ENCODE assay signal across 17 cellular contexts in genomic region chr4:160373911-160374310, GRCh38.
DNase-seq lines count a peak whose midpoint lies in the region; ATAC-seq and TF ChIP-seq lines count a peak whose summit lies in the region.
"Had no signal": no experiment of that assay in that cellular context is flagged by ENCODE, and none has a peak within 500 bp of the region (broad histone marks: within the 10 kb centered on the region; RNA-seq: fewer than 3 reads in every experiment).

No MANE protein-coding gene starts in this region.

- H3K36me3 ChIP-seq in PC-3 (ENCODE audit: low read depth, low read length): no peaks in the 10 kb centered on the region
- H3K36me3 ChIP-seq: BLaER1 treated with 17β-estradiol and CSF1 and Interleukin-3, amounts not matched to agents 10 nM and 100 nM; HAP-1 had no signal

- no peak overlapping the region for H3K4me2 ChIP-seq in PC-3 (ENCODE audit: low read length)
- H3K4me2 ChIP-seq: BLaER1 treated with 17β-estradiol and CSF1 and Interleukin-3, amounts not matched to agents 10 nM and 100 nM had no signal

- no peaks in the 10 kb centered on the region for H3K27me3 ChIP-seq in PC-3 (ENCODE audit: low read length)
- H3K27me3 ChIP-seq: BLaER1 treated with 17β-estradiol and CSF1 and Interleukin-3, amounts not matched to agents 10 nM and 100 nM had no signal

- no peak for ATAC-seq in PC-3
- ATAC-seq in activated naive CD8-positive, alpha-beta T cell treated with anti-CD3 and anti-CD28 coated beads, Interleukin-2, amount 50 U/mL, for 24 hours: no peak
- ATAC-seq: CD8-positive, alpha-beta T cell; GM12878; HepG2 had no signal

- no peak overlapping the region for H3K27ac Mint-ChIP-seq in activated naive CD8-positive, alpha-beta T cell treated with anti-CD3 and anti-CD28 coated beads, Interleukin-2, amount 50 U/mL, for 24 hours
- H3K27ac Mint-ChIP-seq: B cell; CD8-positive, alpha-beta T cell had no signal

- no peaks in the 10 kb centered on the region for H3K9me3 ChIP-seq in PC-3 (ENCODE audit: low read length)
- H3K9me3 ChIP-seq: BLaER1 treated with 17β-estradiol and CSF1 and Interleukin-3, amounts not matched to agents 10 nM and 100 nM; HAP-1 had no signal

- CTCF ChIA-PET in PC-3 (lab: Charles Lee): no interaction called here

- H3K4me3 Mint-ChIP-seq in activated naive CD8-positive, alpha-beta T cell treated with anti-CD3 and anti-CD28 coated beads, Interleukin-2, amount 50 U/mL, for 24 hours: no peak overlapping the region
- H3K4me3 Mint-ChIP-seq: B cell; CD8-positive, alpha-beta T cell had no signal

- no peaks in the 10 kb centered on the region for H3K4me1 Mint-ChIP-seq in activated naive CD8-positive, alpha-beta T cell treated with anti-CD3 and anti-CD28 coated beads, Interleukin-2, amount 50 U/mL, for 24 hours
- H3K4me1 Mint-ChIP-seq: B cell had no signal

- H3K79me2 ChIP-seq in PC-3 (ENCODE audit: low read length): no peaks in the 10 kb centered on the region

- no peak overlapping the region for H2AFZ ChIP-seq in PC-3 (ENCODE audit: low read length)
- H2AFZ ChIP-seq: GM23248 had no signal

- peak; percentile 48 for DNase-seq in ELR (ENCODE audit: low read depth)
- peak; percentile 6 for DNase-seq in HPDE6-E6E7 (ENCODE audit: extremely low spot score)
- DNase-seq in PC-3: peak; percentile 28
- peak; percentile 76 for DNase-seq in epithelial cell of esophagus (ENCODE audit: low read depth)
- DNase-seq in activated naive CD8-positive, alpha-beta T cell treated with anti-CD3 and anti-CD28 coated beads, Interleukin-2, amount 50 U/mL, for 24 hours: no peak
- DNase-seq in SKM-1 treated with dmso at 0.1 percent for 144 hours (lab: John Stamatoyannopoulos, UW; ENCODE audit: unreplicated experiment): no peak
- no peak for DNase-seq in SIG-M5 (lab: John Stamatoyannopoulos, UW)
- DNase-seq: Calu3; CD8-positive, alpha-beta T cell; DMS79 treated with DMSO at 0.1 percent for 48 hours; GM23248 had no signal

- H3K4me1 ChIP-seq in PC-3 (ENCODE audit: insufficient read depth, low read length): peaks cover 10% of the 10 kb centered on the region
- H3K4me1 ChIP-seq: BLaER1 treated with 17β-estradiol and CSF1 and Interleukin-3, amounts not matched to agents 10 nM and 100 nM; HAP-1 had no signal

- intact Hi-C loops in PC-3 (cut with micrococcal nuclease): no loop called here

- no peaks in the 10 kb centered on the region for H3K9me2 ChIP-seq in PC-3 (replicated peaks; ENCODE audit: low read length)

- H3K27ac ChIP-seq in PC-3 (ENCODE audit: low read length): no peak overlapping the region
- H3K27ac ChIP-seq: BLaER1 treated with 17β-estradiol and CSF1 and Interleukin-3, amounts not matched to agents 10 nM and 100 nM; GM23248; HL-60 had no signal

- H3K36me3 Mint-ChIP-seq in activated naive CD8-positive, alpha-beta T cell treated with anti-CD3 and anti-CD28 coated beads, Interleukin-2, amount 50 U/mL, for 24 hours (ENCODE audit: low read depth): no peaks in the 10 kb centered on the region
- H3K36me3 Mint-ChIP-seq: CD8-positive, alpha-beta T cell had no signal

- no peak overlapping the region for H3K9ac ChIP-seq in PC-3 (ENCODE audit: low read length)
- H3K9ac ChIP-seq: BLaER1 treated with 17β-estradiol and CSF1 and Interleukin-3, amounts not matched to agents 10 nM and 100 nM; GM23248 had no signal

- TF ChIP-seq CTCF in PC-3 (conservative IDR thresholded peaks at IDR 0.05; ENCODE audit: low read depth, low read length) (no peak), epithelial cell of esophagus (IDR thresholded peaks at IDR 0.05; ENCODE audit: insufficient read depth, low read depth, low read length, missing control alignments) (no peak)

- H3K4me3 ChIP-seq in PC-3 (ENCODE audit: low read length): no peak overlapping the region
- no peak overlapping the region for H3K4me3 ChIP-seq in epithelial cell of esophagus (ENCODE audit: low read length)
- H3K4me3 ChIP-seq: BLaER1 treated with 17β-estradiol and CSF1 and Interleukin-3, amounts not matched to agents 10 nM and 100 nM; GM12878; GM23248; HAP-1 had no signal

- H4K20me1 ChIP-seq in PC-3 (ENCODE audit: low read length): no peaks in the 10 kb centered on the region
- H4K20me1 ChIP-seq: BLaER1 treated with 17β-estradiol and CSF1 and Interleukin-3, amounts not matched to agents 10 nM and 100 nM had no signal

- peaks cover 8% of the 10 kb centered on the region for H3K9me3 Mint-ChIP-seq in activated naive CD8-positive, alpha-beta T cell treated with anti-CD3 and anti-CD28 coated beads, Interleukin-2, amount 50 U/mL, for 24 hours

- no peaks in the 10 kb centered on the region for H3K27me3 Mint-ChIP-seq in activated naive CD8-positive, alpha-beta T cell treated with anti-CD3 and anti-CD28 coated beads, Interleukin-2, amount 50 U/mL, for 24 hours
- H3K27me3 Mint-ChIP-seq: B cell had no signal

- POLR2A ChIA-PET in PC-3 (lab: Charles Lee; ENCODE audit: unreplicated experiment): no interaction called here

- no peaks in the 10 kb centered on the region for H3F3A ChIP-seq in PC-3 (ENCODE audit: low read length, unreplicated experiment)

- no TSS peak for BruUV-seq in PC-3 (replicated peaks; lab: Mats Ljungman, UMichigan)

Comparison
In these comparisons a context has a peak if more than half of its experiments do, and no peak if none do; other contexts are left out.
1. DNase-seq: peak in ELR (single experiment), HPDE6-E6E7 (single experiment), PC-3 (single experiment) and epithelial cell of esophagus (single experiment); none in activated naive CD8-positive, alpha-beta T cell treated with anti-CD3 and anti-CD28 coated beads, Interleukin-2, amount 50 U/mL, for 24 hours (single experiment), SKM-1 treated with dmso at 0.1 percent for 144 hours (single experiment) and SIG-M5 (single experiment).